In the genomic region with DNA sequence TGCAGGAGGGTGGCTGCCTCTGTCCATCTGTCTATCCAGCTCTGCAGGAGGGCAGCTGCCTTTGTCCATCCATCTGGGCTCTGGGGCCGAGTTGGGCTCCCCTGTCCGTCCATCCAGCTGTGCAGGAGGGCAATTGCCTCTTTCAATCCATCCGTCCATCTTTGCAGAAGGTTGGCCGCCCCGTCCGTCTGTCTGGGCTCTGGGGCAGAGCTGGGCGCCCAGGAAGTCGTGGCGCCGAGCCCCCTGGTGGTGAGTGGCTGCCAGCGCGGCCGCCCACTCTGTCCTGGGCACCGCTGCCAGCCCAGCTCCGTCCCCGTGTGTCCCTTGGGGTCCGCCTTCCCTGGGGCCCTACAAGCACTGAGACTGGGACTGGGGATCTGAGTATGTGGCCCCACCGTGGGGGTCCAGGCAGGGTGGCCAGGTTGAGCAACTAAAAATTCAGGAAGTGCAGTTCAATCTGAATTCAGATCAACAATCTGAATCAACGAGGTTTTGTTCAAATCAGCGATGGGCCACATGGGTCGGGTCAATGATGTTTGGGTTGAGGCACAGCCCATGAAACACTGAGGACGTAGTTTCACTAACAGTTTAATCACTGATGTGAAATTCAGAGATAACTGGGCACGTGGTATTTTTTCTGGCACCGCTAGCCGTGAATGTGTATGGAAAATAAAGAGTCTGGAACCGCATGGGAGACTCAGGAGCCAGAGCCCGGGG, we compare ENCODE assay signal across 8 cellular contexts.
A peak's percentile ranks its signal among the peaks of the same experiment; 100 is the strongest.
DNase-seq lines count a peak whose midpoint lies in the region; ATAC-seq and TF ChIP-seq lines count a peak whose summit lies in the region.

No MANE protein-coding gene starts in this region.

- peak; percentile 2 for DNase-seq in HT1080 (ENCODE audit: low read depth)
- DNase-seq in activated CD8-positive, alpha-beta memory T cell treated with anti-CD3 and anti-CD28 coated beads, Interleukin-2, amount 50 U/mL, for 4 hours, result peak; percentile 44
- no peak for DNase-seq in left lobe of liver (ENCODE audit: low spot score)
- DNase-seq in thoracic aorta (ENCODE audit: low spot score), result no peak
- DNase-seq in osteocyte (ENCODE audit: extremely low spot score, unreplicated experiment), result no peak
- no peak for DNase-seq in MCF 10A (ENCODE audit: unreplicated experiment)

- H3K4me3 Mint-ChIP-seq in osteocyte (ENCODE audit: unreplicated experiment) (no peak overlapping the region), MCF 10A (ENCODE audit: unreplicated experiment) (no peak overlapping the region)

- peaks cover 19 to 41% of the 10 kb centered on the region in 2 donors for H3K4me1 ChIP-seq in thoracic aorta (ENCODE audit: control insufficient read depth in 1 of 2, low read depth in 2 of 2)

- no peaks in the 10 kb centered on the region for H3K36me3 Mint-ChIP-seq in osteocyte (ENCODE audit: unreplicated experiment)
- H3K36me3 Mint-ChIP-seq in MCF 10A (ENCODE audit: insufficient read depth, unreplicated experiment), result peaks cover 2% of the 10 kb centered on the region

- BruUV-seq in MCF 10A (replicated peaks; lab: Mats Ljungman, UMichigan), result no TSS peak

- peak overlapping the region; percentile 38 for H3K4me3 ChIP-seq in thoracic aorta

- H3K9me3 ChIP-seq in thoracic aorta, result no peaks in the 10 kb centered on the region

- POLR2A ChIA-PET in MCF 10A (lab: Yijun Ruan, JAX), result no interaction called here

- peaks cover 15% of the 10 kb centered on the region for H3K9me3 Mint-ChIP-seq in osteocyte (ENCODE audit: unreplicated experiment)
- no peaks in the 10 kb centered on the region for H3K9me3 Mint-ChIP-seq in MCF 10A (ENCODE audit: unreplicated experiment)

- H3K36me3 ChIP-seq in thoracic aorta, result no peaks in the 10 kb centered on the region

- ATAC-seq in left lobe of liver (peak; percentile 74), thoracic aorta (ENCODE audit: insufficient number of reproducible peaks, low FRiP score, low read depth) (no peak), GM18498 (IDR thresholded peaks at IDR 0.05; ENCODE audit: unreplicated experiment) (no peak)

- peak; percentile 79 for TF ChIP-seq CTCF in 22Rv1 (IDR thresholded peaks at IDR 0.05)
- TF ChIP-seq CTCF in thoracic aorta (IDR thresholded peaks at IDR 0.05), result peak; percentile 79
- TF ChIP-seq CTCF in osteocyte (IDR thresholded peaks at IDR 0.05), result no peak
- TF ChIP-seq CTCF in MCF 10A (IDR thresholded peaks at IDR 0.05; ENCODE audit: unreplicated experiment), result no peak

- intact Hi-C loops in MCF 10A (cut with micrococcal nuclease), result no loop called here

- no peak overlapping the region for H3K27ac Mint-ChIP-seq in osteocyte (ENCODE audit: unreplicated experiment)
- no peak overlapping the region for H3K27ac Mint-ChIP-seq in MCF 10A (ENCODE audit: low read depth, unreplicated experiment)

- H3K4me1 Mint-ChIP-seq in osteocyte (ENCODE audit: unreplicated experiment) (no peaks in the 10 kb centered on the region), MCF 10A (ENCODE audit: insufficient read depth, unreplicated experiment) (no peaks in the 10 kb centered on the region)

- H3K27me3 Mint-ChIP-seq in osteocyte (ENCODE audit: unreplicated experiment), result no peaks in the 10 kb centered on the region
- H3K27me3 Mint-ChIP-seq in MCF 10A (ENCODE audit: insufficient read depth, unreplicated experiment), result no peaks in the 10 kb centered on the region

- no peaks in the 10 kb centered on the region for H3K27me3 ChIP-seq in thoracic aorta (replicated peaks; ENCODE audit: insufficient read depth)

- H3K27ac ChIP-seq in 22Rv1 (no peak overlapping the region), thoracic aorta (no peak overlapping the region)

- CTCF ChIA-PET in MCF 10A (lab: Yijun Ruan, JAX), result no interaction called here

Comparison
In these comparisons a context has a peak if more than half of its experiments do, and no peak if none do; other contexts are left out.
1. CTCF ChIP-seq: peak in 22Rv1 (single experiment) and thoracic aorta (single experiment); none in osteocyte (single experiment) and MCF 10A (single experiment).
2. DNase-seq: peak in HT1080 (single experiment) and activated CD8-positive, alpha-beta memory T cell treated with anti-CD3 and anti-CD28 coated beads, Interleukin-2, amount 50 U/mL, for 4 hours (single experiment); none in left lobe of liver (single experiment), thoracic aorta (single experiment), osteocyte (single experiment) and MCF 10A (single experiment).